Comparison of ENCODE assay signal across 22 cellular contexts in the genomic region with DNA sequence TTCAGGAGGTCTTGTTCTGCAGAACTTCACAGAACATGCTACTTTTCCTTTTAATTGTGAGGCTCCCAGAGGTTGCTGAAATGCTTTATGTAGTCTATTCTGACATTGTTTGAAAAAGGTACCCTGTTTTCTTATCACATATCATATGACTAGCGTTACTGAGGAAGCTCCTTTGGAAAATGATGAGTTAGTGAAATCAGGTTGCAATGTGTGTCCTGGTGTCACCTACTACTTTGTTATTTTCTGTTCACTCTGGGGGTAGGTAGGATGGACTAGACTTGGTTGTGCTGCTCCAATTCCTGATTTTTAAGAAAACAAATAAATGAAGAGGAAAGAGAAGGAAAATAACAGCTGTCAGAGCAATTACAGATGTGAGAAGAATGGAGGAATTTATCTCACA.
"Had no signal": no experiment of that assay in that cellular context is flagged by ENCODE, and none has a peak within 500 bp of the region (broad histone marks: within the 10 kb centered on the region; RNA-seq: fewer than 3 reads in every experiment).

No MANE protein-coding gene starts in this region.

- H3K9me3 ChIP-seq: esophagus muscularis mucosa, gastroesophageal sphincter, heart left ventricle, left lung, lower lobe of right lung, mucosa of descending colon had no signal

- ATAC-seq: foreskin keratinocyte, gastroesophageal sphincter, heart left ventricle, left cardiac atrium, left lung, left ventricle myocardium superior, lower lobe of right lung, mucosa of descending colon had no signal

- H3K4me1 Mint-ChIP-seq: mesothelial cell of epicardium had no signal

- DNase-seq: dermis blood vessel endothelial cell; dorsolateral prefrontal cortex; effector CD4-positive, alpha-beta T cell; effector memory CD4-positive, alpha-beta T cell; foreskin keratinocyte; heart left ventricle; hippocampal formation; left cardiac atrium; left lung; left ventricle myocardium superior; lower lobe of right lung; mesenchymal stem cell; mucosa of descending colon had no signal

- H3K4me1 ChIP-seq: esophagus muscularis mucosa, foreskin keratinocyte, gastroesophageal sphincter, heart left ventricle, left lung, lower lobe of right lung had no signal

- FAIRE-seq: colon, endothelial cell of umbilical vein, frontal cortex, islet of Langerhans, keratinocyte had no signal

- H3K36me3 ChIP-seq: esophagus muscularis mucosa, gastroesophageal sphincter, heart left ventricle, left lung, lower lobe of right lung had no signal

- H3K27ac ChIP-seq: coronary artery, dorsolateral prefrontal cortex, esophagus muscularis mucosa, foreskin keratinocyte, gastroesophageal sphincter, heart left ventricle, left lung, lower lobe of right lung had no signal

- H3K36me3 Mint-ChIP-seq: mesothelial cell of epicardium had no signal

- H3K4me3 ChIP-seq: coronary artery, dorsolateral prefrontal cortex, esophagus muscularis mucosa, gastroesophageal sphincter, heart left ventricle, left lung, lower lobe of right lung, mucosa of descending colon had no signal

- H3K4me3 Mint-ChIP-seq: mesothelial cell of epicardium had no signal

- H3K27ac Mint-ChIP-seq: mesothelial cell of epicardium had no signal
